ENCODE assay signal across 1 cellular context in genomic region chr4:17583944-17584343, GRCh38.
TF ChIP-seq lines count a peak whose summit lies in the region.

No MANE protein-coding gene starts in this region.

TF ChIP-seq in WTC11, 78 proteins besides CTCF, POLR2A, EP300 and RAD21 (continued from another document):
- TF ChIP-seq, protein P1, sequence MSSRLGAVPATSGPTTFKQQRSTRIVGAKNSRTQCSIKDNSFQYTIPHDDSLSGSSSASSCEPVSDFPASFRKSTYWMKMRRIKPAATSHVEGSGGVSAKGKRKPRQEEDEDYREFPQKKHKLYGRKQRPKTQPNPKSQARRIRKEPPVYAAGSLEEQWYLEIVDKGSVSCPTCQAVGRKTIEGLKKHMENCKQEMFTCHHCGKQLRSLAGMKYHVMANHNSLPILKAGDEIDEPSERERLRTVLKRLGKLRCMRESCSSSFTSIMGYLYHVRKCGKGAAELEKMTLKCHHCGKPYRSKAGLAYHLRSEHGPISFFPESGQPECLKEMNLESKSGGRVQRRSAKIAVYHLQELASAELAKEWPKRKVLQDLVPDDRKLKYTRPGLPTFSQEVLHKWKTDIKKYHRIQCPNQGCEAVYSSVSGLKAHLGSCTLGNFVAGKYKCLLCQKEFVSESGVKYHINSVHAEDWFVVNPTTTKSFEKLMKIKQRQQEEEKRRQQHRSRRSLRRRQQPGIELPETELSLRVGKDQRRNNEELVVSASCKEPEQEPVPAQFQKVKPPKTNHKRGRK (CRISPR knock-in tag; IDR thresholded peaks at IDR 0.05; ENCODE audit: borderline replicate concordance) = no peak
- no peak for TF ChIP-seq MYBL2 (CRISPR knock-in tag; IDR thresholded peaks at IDR 0.05)
